Comparison of ENCODE assay signal across 36 cellular contexts in the genomic region with DNA sequence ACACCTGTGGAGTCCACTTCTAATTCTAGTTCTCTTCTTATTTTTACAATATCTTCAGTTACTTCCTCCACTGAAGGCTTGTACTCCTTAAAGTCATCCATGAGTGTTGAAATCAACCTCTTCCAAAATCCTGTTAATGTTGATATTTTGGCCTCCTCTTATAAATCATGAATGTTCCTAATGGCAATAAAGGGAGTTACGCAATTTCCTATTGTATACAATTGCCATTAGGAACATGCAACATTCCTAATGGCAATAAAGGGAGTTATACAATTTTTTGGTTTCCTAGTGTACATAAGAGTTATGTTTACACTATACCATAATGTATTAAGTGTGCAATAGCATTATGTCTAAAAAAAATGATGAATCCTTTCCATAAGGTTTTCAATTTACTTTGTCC. TPM values are rescaled to one million over a fixed set of nuclear protein-coding genes. Genes with fewer than 3 reads are reported as not detected.
"Had no signal": no experiment of that assay in that cellular context is flagged by ENCODE, and none has a peak within 500 bp of the region (broad histone marks: within the 10 kb centered on the region; RNA-seq: fewer than 3 reads in every experiment).

No MANE protein-coding gene starts in this region.

- H3K4me3 Mint-ChIP-seq: activated CD4-positive, alpha-beta T cell treated with anti-CD3 and anti-CD28 coated beads for 36 hours; activated naive CD8-positive, alpha-beta T cell treated with anti-CD3 and anti-CD28 coated beads, Interleukin-2, amount 10 ng/mL, durations not matched to agents 7 days and 5 days; mesothelial cell of epicardium; naive B cell; neural crest cell; stimulated activated naive B cell treated with anti-CD40 and anti-IgM and Interleukin-4, amounts not matched to agents 10 μg/mL and 1 μg/mL and 100 μg/mL, for 72 hours had no signal

- H3K27me3 ChIP-seq: brain microvascular endothelial cell, gastroesophageal sphincter, hepatocyte, pancreas, sigmoid colon, suprapubic skin, tibial artery had no signal

- H3K4me2 ChIP-seq: hepatocyte had no signal

- FAIRE-seq: astrocyte, keratinocyte, pancreas, small intestine had no signal

- H3K27me3 Mint-ChIP-seq: activated CD4-positive, alpha-beta T cell treated with anti-CD3 and anti-CD28 coated beads for 36 hours; activated naive CD8-positive, alpha-beta T cell treated with anti-CD3 and anti-CD28 coated beads, Interleukin-2, amount 10 ng/mL, durations not matched to agents 7 days and 5 days; naive B cell; stimulated activated naive B cell treated with anti-CD40 and anti-IgM and Interleukin-4, amounts not matched to agents 10 μg/mL and 1 μg/mL and 100 μg/mL, for 72 hours had no signal

- H3K36me3 ChIP-seq: brain microvascular endothelial cell, gastroesophageal sphincter, pancreas, prostate gland, sigmoid colon, suprapubic skin, tibial artery had no signal

- H3K4me3 ChIP-seq: gastroesophageal sphincter, hepatocyte, pancreas, prostate gland, sigmoid colon, suprapubic skin, tibial artery had no signal

- H3K79me2 ChIP-seq: hepatocyte had no signal

- H3K36me3 Mint-ChIP-seq: mesothelial cell of epicardium; naive B cell; stimulated activated naive B cell treated with anti-CD40 and anti-IgM and Interleukin-4, amounts not matched to agents 10 μg/mL and 1 μg/mL and 100 μg/mL, for 72 hours had no signal

- H3K4me1 ChIP-seq: gastroesophageal sphincter, pancreas, prostate gland, sigmoid colon, suprapubic skin, tibial artery had no signal

- H3K4me1 Mint-ChIP-seq: mesothelial cell of epicardium, naive B cell, neural crest cell had no signal

- H3K9me3 Mint-ChIP-seq: stimulated activated naive B cell treated with anti-CD40 and anti-IgM and Interleukin-4, amounts not matched to agents 10 μg/mL and 1 μg/mL and 100 μg/mL, for 72 hours had no signal

- H2AFZ ChIP-seq: hepatocyte had no signal

- DNase-seq: activated CD4-positive, alpha-beta T cell treated with anti-CD3 and anti-CD28 coated beads for 36 hours; activated CD4-positive, alpha-beta T cell treated with anti-CD3 and anti-CD28 coated beads, Interleukin-2, amount 50 U/mL, for 4 hours; activated CD4-positive, CD25-positive, alpha-beta regulatory T cell; activated effector memory CD4-positive, alpha-beta T cell treated with Interleukin-2 at 50 U/mL for 16 hours; activated naive CD4-positive, alpha-beta T cell treated with Interleukin-2 at 50 U/mL for 16 hours; activated naive CD8-positive, alpha-beta T cell treated with anti-CD3 and anti-CD28 coated beads, Interleukin-2, amount 10 ng/mL, durations not matched to agents 7 days and 5 days; amniotic stem cell; brain microvascular endothelial cell; cortex of kidney; left colon; naive B cell; nucleus accumbens; pancreas; retina; sigmoid colon; small intestine; stimulated activated CD4-positive, alpha-beta T cell treated with anti-CD3 and anti-CD28 coated beads, Interleukin-4, amount 100 ng/mL, for 4 hours; stimulated activated CD8-positive, alpha-beta memory T cell treated with anti-CD3 and anti-CD28 coated beads, Interleukin-4, amount 100 ng/mL, for 48 hours; stimulated activated naive B cell treated with anti-CD40 and anti-IgM and Interleukin-4, amounts not matched to agents 10 μg/mL and 1 μg/mL and 100 μg/mL, for 72 hours; T-helper 1 cell; tibial artery had no signal

- ATAC-seq: activated CD4-positive, alpha-beta T cell treated with anti-CD3 and anti-CD28 coated beads for 36 hours; gastroesophageal sphincter; left colon; pancreas; stimulated activated naive B cell treated with anti-CD40 and anti-IgM and Interleukin-4, amounts not matched to agents 10 μg/mL and 1 μg/mL and 100 μg/mL, for 72 hours had no signal

- H3K9me3 ChIP-seq: gastroesophageal sphincter, pancreas, prostate gland, sigmoid colon, suprapubic skin, tibial artery had no signal

- H3K27ac ChIP-seq: brain microvascular endothelial cell, gastroesophageal sphincter, hepatocyte, pancreas, prostate gland, sigmoid colon, suprapubic skin, tibial artery had no signal

- H3K27ac Mint-ChIP-seq: activated CD4-positive, alpha-beta T cell treated with anti-CD3 and anti-CD28 coated beads for 36 hours; activated naive CD8-positive, alpha-beta T cell treated with anti-CD3 and anti-CD28 coated beads, Interleukin-2, amount 10 ng/mL, durations not matched to agents 7 days and 5 days; mesothelial cell of epicardium; stimulated activated naive B cell treated with anti-CD40 and anti-IgM and Interleukin-4, amounts not matched to agents 10 μg/mL and 1 μg/mL and 100 μg/mL, for 72 hours had no signal

RNA-seq across cellular contexts. Expression of a gene that starts 9.2 kb away (rescaled TPM):
- total RNA-seq: astrocyte, chondrocyte, endothelial cell of umbilical vein, fibroblast of lung, hepatocyte, mesothelial cell of epicardium, neural crest cell had no signal
- polyA plus RNA-seq: endothelial cell of umbilical vein, fibroblast of lung, keratinocyte had no signal

RNA-seq across cellular contexts. Expression of a gene that starts 47.3 kb away (rescaled TPM):
- total RNA-seq: astrocyte, cardiac septum, chondrocyte, endothelial cell of umbilical vein, fibroblast of lung, fibroblast of villous mesenchyme, gastroesophageal sphincter, hepatocyte, left colon, lower leg skin, mesothelial cell of epicardium, neural crest cell, sigmoid colon, suprapubic skin, ureter had no signal
- polyA plus RNA-seq: endothelial cell of umbilical vein, fibroblast of lung, hepatocyte, keratinocyte, pancreas had no signal
